ENCODE assay signal across 8 cellular contexts in genomic region chr5:373710-374602, GRCh38. TPM values are rescaled to one million over a fixed set of nuclear protein-coding genes. Genes with fewer than 3 reads are reported as not detected.
DNase-seq lines count a peak whose midpoint lies in the region; FAIRE-seq and TF ChIP-seq lines count a peak whose summit lies in the region.

No MANE protein-coding gene starts in this region.

- H3K4me3 ChIP-seq in GM23248, result peak overlapping the region; percentile 62
- peak overlapping the region; percentile 15 for H3K4me3 ChIP-seq in fibroblast of mammary gland (ENCODE audit: control insufficient read depth, low read depth, low read length)
- H3K4me3 ChIP-seq in urinary bladder (ENCODE audit: low read depth, low read length), result peak overlapping the region; percentile 49

- no peak for FAIRE-seq in D721Med (lab: Jason Lieb, UNC)

- 5 to 12% methylated on average over 22 to 75 of the region's 86 CpGs for WGBS in GM23248 (ENCODE audit: low coverage in 1 of 2, low lambda C conversion rate in 2 of 2, missing lambda C conversion rate in 2 of 2), 2 experiments
- 3% methylated on average over 86 of the region's 86 CpGs for WGBS in urinary bladder

- peak overlapping the region; percentile 88 for H3K9ac ChIP-seq in GM23248

- peaks cover 54% of the 10 kb centered on the region for H3K4me1 Mint-ChIP-seq in osteocyte (ENCODE audit: unreplicated experiment)

- H3K79me2 ChIP-seq in GM23248 (ENCODE audit: insufficient read depth), result peaks cover 16% of the 10 kb centered on the region

- no peaks in the 10 kb centered on the region for H3K9me3 Mint-ChIP-seq in osteocyte (ENCODE audit: unreplicated experiment)

- no peaks in the 10 kb centered on the region for H3K27me3 ChIP-seq in GM23248 (replicated peaks; ENCODE audit: insufficient read depth)

- H3K4me2 ChIP-seq in GM23248 (ENCODE audit: unreplicated experiment), result peak overlapping the region; percentile 67

- 0 out of 2 replicates have a peak overlapping the region, but pooled peaks have one; percentile 19 for H2AFZ ChIP-seq in GM23248

- in situ Hi-C loops in GM23248 (cut with MboI), result no loop called here

- DNase-seq in D721Med (ENCODE audit: insufficient read length, low spot score), result peak; percentile 20
- DNase-seq in GM23248, result peak; percentile 93
- peak; percentile 94 for DNase-seq in NCI-H345 (lab: John Stamatoyannopoulos, UW)
- DNase-seq in activated CD8-positive, alpha-beta memory T cell treated with anti-CD3 and anti-CD28 coated beads, Interleukin-2, amount 50 U/mL, for 4 hours, result peak; percentile 79
- DNase-seq in fibroblast of mammary gland (ENCODE audit: low read depth), result peak; percentile 55
- DNase-seq in osteocyte (ENCODE audit: extremely low spot score, unreplicated experiment), result peak; percentile 94
- DNase-seq in inferior parietal cortex (ENCODE audit: extremely low spot score), result no peak

- no peak for TF ChIP-seq CTCF in D721Med (IDR thresholded peaks at IDR 0.05; ENCODE audit: insufficient read depth, missing control alignments)
- TF ChIP-seq CTCF in fibroblast of mammary gland (conservative IDR thresholded peaks at IDR 0.05; ENCODE audit: control insufficient read depth, insufficient read depth, low read depth, low read length), result no peak
- TF ChIP-seq CTCF in osteocyte (IDR thresholded peaks at IDR 0.05), result no peak

- peak overlapping the region; percentile 29 for H3K4me3 Mint-ChIP-seq in osteocyte (ENCODE audit: unreplicated experiment)

- peaks cover 29% of the 10 kb centered on the region for H3K4me1 ChIP-seq in GM23248 (ENCODE audit: insufficient read depth)
- H3K4me1 ChIP-seq in urinary bladder (ENCODE audit: insufficient read depth), result no peaks in the 10 kb centered on the region

- H4K20me1 ChIP-seq in GM23248 (ENCODE audit: insufficient read depth), result no peaks in the 10 kb centered on the region

- no peaks in the 10 kb centered on the region for H3K27me3 Mint-ChIP-seq in osteocyte (ENCODE audit: unreplicated experiment)

- H3K36me3 Mint-ChIP-seq in osteocyte (ENCODE audit: unreplicated experiment), result peaks cover 22% of the 10 kb centered on the region

- peak overlapping the region; percentile 96 for H3K27ac Mint-ChIP-seq in osteocyte (ENCODE audit: unreplicated experiment)

- no peaks in the 10 kb centered on the region for H3K9me3 ChIP-seq in GM23248 (ENCODE audit: low read depth)

- no peaks in the 10 kb centered on the region for H3K9me2 ChIP-seq in GM23248 (ENCODE audit: insufficient read depth)

- no peaks in the 10 kb centered on the region; the same call in 1 of the 2 replicates for H3K36me3 ChIP-seq in GM23248 (ENCODE audit: low read depth)
- no peaks in the 10 kb centered on the region for H3K36me3 ChIP-seq in urinary bladder (ENCODE audit: insufficient read depth)

- peak overlapping the region; percentile 72 for H3K27ac ChIP-seq in GM23248
- peak overlapping the region; percentile 68 for H3K27ac ChIP-seq in urinary bladder (ENCODE audit: low read depth)

- H3F3A ChIP-seq in GM23248 (ENCODE audit: insufficient read depth), result peaks cover 29% of the 10 kb centered on the region

RNA-seq across cellular contexts. Expression of gene AHRR, which starts 52.4 kb away (rescaled TPM):
- 33.7 and 40.0 TPM in 2 replicates for total RNA-seq in GM23248 (2014; rRNA removed; shearing (Covaris generic))
- 11.9 and 13.2 TPM in 2 replicates for polyA plus RNA-seq in GM23248 (2016; fragmentation: Nextera tagmentation; extraction: Ambion mirVana)
- total RNA-seq in osteocyte, result 54.9 and 55.8 TPM in 2 replicates
- total RNA-seq in urinary bladder, result 6.7 TPM
- polyA plus RNA-seq in urinary bladder, result 6.5 TPM
